In the genomic region with DNA sequence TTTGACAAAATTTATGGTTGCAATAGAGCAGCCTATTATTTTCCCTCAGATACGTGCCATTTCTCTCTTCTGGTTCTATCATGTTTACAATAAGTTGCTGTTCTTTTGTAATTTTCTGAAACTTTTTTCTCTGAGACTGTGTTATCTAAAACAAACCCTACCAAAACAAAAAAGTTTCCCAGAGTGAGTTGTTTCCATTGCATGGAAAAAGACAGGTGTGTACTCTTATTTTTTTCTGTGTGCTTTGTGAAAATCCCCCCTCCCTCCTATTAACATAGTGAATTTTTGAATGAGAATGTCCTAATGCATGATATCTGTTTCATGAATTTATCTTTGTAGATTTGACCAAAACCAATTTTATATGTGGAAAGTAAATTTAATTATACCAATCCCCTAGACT, we compare ENCODE assay signal across 29 cellular contexts.
"Had no signal": no experiment of that assay in that cellular context is flagged by ENCODE, and none has a peak within 500 bp of the region (broad histone marks: within the 10 kb centered on the region; RNA-seq: fewer than 3 reads in every experiment).

No MANE protein-coding gene starts in this region.

- H3K27me3 Mint-ChIP-seq: dendritic cell treated with granulocyte-macrophage colony-stimulating factor and Interleukin-4, amounts not matched to agents 40 ng/mL and 50 ng/mL, for 4 days; effector memory CD8-positive, alpha-beta T cell had no signal

- H3K27ac ChIP-seq: colonic mucosa, coronary artery, dorsolateral prefrontal cortex, epithelial cell of prostate, esophagus muscularis mucosa, esophagus squamous epithelium, foreskin keratinocyte, gastrocnemius medialis, gastroesophageal sphincter, heart left ventricle, heart right ventricle had no signal

- H3K9me3 ChIP-seq: colonic mucosa, esophagus muscularis mucosa, esophagus squamous epithelium, gastrocnemius medialis, gastroesophageal sphincter, heart left ventricle, heart right ventricle had no signal

- H3K36me3 ChIP-seq: colonic mucosa, esophagus muscularis mucosa, esophagus squamous epithelium, gastrocnemius medialis, gastroesophageal sphincter, heart left ventricle, heart right ventricle had no signal

- DNase-seq: colonic mucosa; cortex of kidney; dermis blood vessel endothelial cell; dorsolateral prefrontal cortex; effector CD4-positive, alpha-beta T cell; effector CD8-positive, alpha-beta T cell; effector memory CD4-positive, alpha-beta T cell; effector memory CD8-positive, alpha-beta T cell; endodermal cell; erythroblast; esophagus squamous epithelium; foreskin fibroblast; foreskin keratinocyte; foreskin melanocyte; gastrocnemius medialis; glutamatergic neuron; head of caudate nucleus; heart left ventricle; heart right ventricle had no signal

- H3K9me3 Mint-ChIP-seq: dendritic cell treated with granulocyte-macrophage colony-stimulating factor and Interleukin-4, amounts not matched to agents 40 ng/mL and 50 ng/mL, for 4 days; effector memory CD8-positive, alpha-beta T cell had no signal

- H3K4me3 Mint-ChIP-seq: dendritic cell treated with granulocyte-macrophage colony-stimulating factor and Interleukin-4, amounts not matched to agents 40 ng/mL and 50 ng/mL, for 4 days; effector memory CD8-positive, alpha-beta T cell; endodermal cell had no signal

- ATAC-seq: effector memory CD8-positive, alpha-beta T cell; esophagus mucosa; foreskin keratinocyte; gastrocnemius medialis; gastroesophageal sphincter; heart left ventricle; heart right ventricle had no signal

- H3K27ac Mint-ChIP-seq: dendritic cell treated with granulocyte-macrophage colony-stimulating factor and Interleukin-4, amounts not matched to agents 40 ng/mL and 50 ng/mL, for 4 days; effector memory CD8-positive, alpha-beta T cell; endodermal cell had no signal

- H3K4me1 ChIP-seq: colonic mucosa, esophagus muscularis mucosa, foreskin keratinocyte, gastrocnemius medialis, gastroesophageal sphincter had no signal

- H3K4me1 Mint-ChIP-seq: endodermal cell had no signal

- H3K27me3 ChIP-seq: colonic mucosa, dorsolateral prefrontal cortex, esophagus muscularis mucosa, esophagus squamous epithelium, foreskin keratinocyte, gastrocnemius medialis, gastroesophageal sphincter, heart left ventricle, heart right ventricle had no signal

- FAIRE-seq: colon, endometrium, endothelial cell of umbilical vein, frontal cortex had no signal

- H3K4me3 ChIP-seq: colonic mucosa, coronary artery, dorsolateral prefrontal cortex, esophagus muscularis mucosa, esophagus squamous epithelium, gastrocnemius medialis, gastroesophageal sphincter, heart left ventricle, heart right ventricle had no signal
